Comparison of ENCODE assay signal across 1 cellular context in genomic region chr17:58277726-58278595, GRCh38.
TF ChIP-seq lines count a peak whose summit lies in the region.

No MANE protein-coding gene starts in this region.

TF ChIP-seq in IMR-90, 13 proteins besides CTCF, POLR2A, EP300 and RAD21:
- TF ChIP-seq SMC3 (IDR thresholded peaks at IDR 0.05; ENCODE audit: low read depth, low read length) (no peak), FOS (IDR thresholded peaks at IDR 0.05; ENCODE audit: low read depth, low read length) (no peak), NFE2L2 (IDR thresholded peaks at IDR 0.05; ENCODE audit: low read depth, low read length) (no peak), BHLHE40 (IDR thresholded peaks at IDR 0.05; ENCODE audit: low read depth, low read length) (no peak), MAFK (IDR thresholded peaks at IDR 0.05; ENCODE audit: low read depth, low read length) (no peak), MXI1 (IDR thresholded peaks at IDR 0.05; ENCODE audit: borderline replicate concordance, low read depth, low read length) (no peak), RCOR1 (IDR thresholded peaks at IDR 0.05; ENCODE audit: insufficient replicate concordance, low read length) (no peak), RFX5 (IDR thresholded peaks at IDR 0.05; ENCODE audit: low read depth, low read length) (no peak), MAZ (IDR thresholded peaks at IDR 0.05; ENCODE audit: borderline replicate concordance, low read depth, low read length) (no peak), CHD1 (IDR thresholded peaks at IDR 0.05; ENCODE audit: low read depth, low read length) (no peak), ELK1 (IDR thresholded peaks at IDR 0.05; ENCODE audit: borderline replicate concordance, low read depth, low read length) (no peak), USF2 (IDR thresholded peaks at IDR 0.05; ENCODE audit: low read depth, low read length) (no peak), CEBPB (IDR thresholded peaks at IDR 0.05; ENCODE audit: low read depth, low read length) (no peak)
TF ChIP-seq in IMR-90: peak in this region for 0.
